In genomic region chr5:20128346-20128745, GRCh38 we compare ENCODE assay signal across 3 cellular contexts.
TF ChIP-seq lines count a peak whose summit lies in the region.

No MANE protein-coding gene starts in this region.

TF ChIP-seq in HepG2, 621 proteins besides CTCF, POLR2A, EP300 and RAD21:
- TF ChIP-seq ZNF136 (CRISPR knock-in tag; IDR thresholded peaks at IDR 0.05; ENCODE audit: low read depth) (no peak), ZNF883 (CRISPR knock-in tag; IDR thresholded peaks at IDR 0.05; ENCODE audit: not compliant biosample characterization) (no peak), MAFK (conservative IDR thresholded peaks at IDR 0.05 in 1 of 2, IDR thresholded peaks at IDR 0.05 in 1 of 2; ENCODE audit: low read length in 2 of 2) (peak; percentile 88 to 94), CEBPG (CRISPR knock-in tag; IDR thresholded peaks at IDR 0.05) (no peak), KDM4B (CRISPR knock-in tag; IDR thresholded peaks at IDR 0.05) (no peak), MAFF (IDR thresholded peaks at IDR 0.05; ENCODE audit: low read depth, low read length) (peak; percentile 94)

TF ChIP-seq in IMR-90, 13 proteins besides CTCF, POLR2A, EP300 and RAD21:
- TF ChIP-seq ELK1 (IDR thresholded peaks at IDR 0.05; ENCODE audit: borderline replicate concordance, low read depth, low read length) (no peak), USF2 (IDR thresholded peaks at IDR 0.05; ENCODE audit: low read depth, low read length) (no peak), FOS (IDR thresholded peaks at IDR 0.05; ENCODE audit: low read depth, low read length) (no peak), CEBPB (IDR thresholded peaks at IDR 0.05; ENCODE audit: low read depth, low read length) (no peak), MAFK (IDR thresholded peaks at IDR 0.05; ENCODE audit: low read depth, low read length) (peak; percentile 92), RFX5 (IDR thresholded peaks at IDR 0.05; ENCODE audit: low read depth, low read length) (no peak), BHLHE40 (IDR thresholded peaks at IDR 0.05; ENCODE audit: low read depth, low read length) (no peak), MAZ (IDR thresholded peaks at IDR 0.05; ENCODE audit: borderline replicate concordance, low read depth, low read length) (no peak), RCOR1 (IDR thresholded peaks at IDR 0.05; ENCODE audit: insufficient replicate concordance, low read length) (no peak)

TF ChIP-seq in K562, 482 proteins besides CTCF, POLR2A, EP300 and RAD21:
- no peak for TF ChIP-seq HINFP (tag; conservative IDR thresholded peaks at IDR 0.05; ENCODE audit: low read depth)
- peak; percentile 80 for TF ChIP-seq MAFF (IDR thresholded peaks at IDR 0.05; ENCODE audit: low read length)
- TF ChIP-seq REST (CRISPR knock-in tag; IDR thresholded peaks at IDR 0.05; ENCODE audit: low read depth), result no peak
- TF ChIP-seq HMG20B (CRISPR knock-in tag; IDR thresholded peaks at IDR 0.05), result no peak
- TF ChIP-seq ZNF316 (IDR thresholded peaks at IDR 0.05), result peak; percentile 64
- TF ChIP-seq C11orf30 (IDR thresholded peaks at IDR 0.05; ENCODE audit: low read depth), result peak; percentile 50; the same call in 1 of the 2 replicates
- peak; percentile 79 for TF ChIP-seq MAFG (tag; conservative IDR thresholded peaks at IDR 0.05)
- peak; percentile 76 for TF ChIP-seq MAFK (IDR thresholded peaks at IDR 0.05; ENCODE audit: low read length)
